ENCODE assay signal across 9 cellular contexts in the genomic region with DNA sequence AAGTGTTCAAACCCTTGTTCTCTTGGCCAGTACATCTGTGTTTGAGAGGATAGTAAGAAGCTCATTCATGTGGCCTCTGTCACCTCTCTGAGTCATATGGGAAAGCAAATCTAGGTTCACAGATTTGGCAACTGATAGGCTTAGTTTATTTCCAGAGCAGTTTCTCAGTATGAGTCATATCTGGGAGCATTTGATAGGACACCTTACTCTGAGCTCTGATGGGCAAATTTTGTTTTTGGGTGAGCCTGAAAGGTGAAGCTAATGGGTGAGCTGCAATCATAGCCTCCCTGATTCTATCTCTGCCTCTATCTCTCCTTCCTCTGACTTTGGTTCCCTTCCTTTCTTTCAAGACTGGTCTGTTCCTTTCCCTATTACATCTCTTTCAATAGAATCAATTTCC.
A peak's percentile ranks its signal among the peaks of the same experiment; 100 is the strongest.
DNase-seq lines count a peak whose midpoint lies in the region; ATAC-seq and TF ChIP-seq lines count a peak whose summit lies in the region.
"Had no signal": no experiment of that assay in that cellular context is flagged by ENCODE, and none has a peak within 500 bp of the region (broad histone marks: within the 10 kb centered on the region; RNA-seq: fewer than 3 reads in every experiment).

No MANE protein-coding gene starts in this region.

- H3K27me3 ChIP-seq in ovary (no peaks in the 10 kb centered on the region), right cardiac atrium (ENCODE audit: control insufficient read depth, insufficient read depth) (no peaks in the 10 kb centered on the region)
- H3K27me3 ChIP-seq: BLaER1 had no signal

- DNase-seq in activated T-cell treated with anti-CD3 and anti-CD28 coated beads, Interleukin-2, amount 50 U/mL, for 4 hours: no peak
- DNase-seq in activated T-cell treated with anti-CD3 and anti-CD28 coated beads for 4 hours: no peak
- DNase-seq in T1000 (lab: John Stamatoyannopoulos, UW): peak; percentile 28
- no peak for DNase-seq in ovary
- no peak for DNase-seq in HK-2 (ENCODE audit: unreplicated experiment)
- DNase-seq in right cardiac atrium: no peak

- intact Hi-C loops in ovary (cut with DNase I) (loop anchor here in 1 of 4 donors (5.0 kb wide), 1 partner anchor 976 kb away; no protein-coding TSS in a partner anchor), right cardiac atrium (cut with DNase I) (no loop called here)

- no peaks in the 10 kb centered on the region for H3K9me3 ChIP-seq in mesodermal cell (ENCODE audit: control insufficient read depth, low read length)
- no peaks in the 10 kb centered on the region for H3K9me3 ChIP-seq in ovary
- H3K9me3 ChIP-seq in right cardiac atrium (ENCODE audit: control insufficient read depth, low read length): peaks cover 2% of the 10 kb centered on the region

- no peak for TF ChIP-seq CTCF in ovary (IDR thresholded peaks at IDR 0.05)

- peaks cover 9% of the 10 kb centered on the region for H3K9me3 Mint-ChIP-seq in activated T-cell treated with anti-CD3 and anti-CD28 coated beads, Interleukin-2, amount 50 U/mL, for 4 hours

- H3K4me1 Mint-ChIP-seq in activated T-cell treated with anti-CD3 and anti-CD28 coated beads, Interleukin-2, amount 50 U/mL, for 4 hours (ENCODE audit: low read depth): peaks cover 10% of the 10 kb centered on the region

- H3K27me3 Mint-ChIP-seq in activated T-cell treated with anti-CD3 and anti-CD28 coated beads, Interleukin-2, amount 50 U/mL, for 4 hours (ENCODE audit: low read depth): no peaks in the 10 kb centered on the region

- H3K4me3 ChIP-seq in mesodermal cell (ENCODE audit: extremely low read depth, insufficient read depth, low read length, poor library complexity, severe bottlenecking): no peak overlapping the region
- H3K4me3 ChIP-seq in ovary: no peak overlapping the region
- H3K4me3 ChIP-seq in right cardiac atrium (ENCODE audit: low read length): no peak overlapping the region
- H3K4me3 ChIP-seq: BLaER1 had no signal

- H3K4me3 Mint-ChIP-seq in activated T-cell treated with anti-CD3 and anti-CD28 coated beads, Interleukin-2, amount 50 U/mL, for 4 hours: no peak overlapping the region

- ATAC-seq in activated T-cell treated with anti-CD3 and anti-CD28 coated beads, Interleukin-2, amount 50 U/mL, for 4 hours: peak; percentile 90 to 95
- ATAC-seq in HG02938 (IDR thresholded peaks at IDR 0.05; ENCODE audit: unreplicated experiment) (peak; percentile 95), right cardiac atrium (no peak)

- H3K27ac ChIP-seq in mesodermal cell (ENCODE audit: low read depth, low read length, severe bottlenecking) (peak overlapping the region; percentile 37), ovary (no peak overlapping the region), right cardiac atrium (ENCODE audit: low read length) (no peak overlapping the region)
- H3K27ac ChIP-seq: BLaER1 had no signal

- no peaks in the 10 kb centered on the region for H3K36me3 Mint-ChIP-seq in activated T-cell treated with anti-CD3 and anti-CD28 coated beads, Interleukin-2, amount 50 U/mL, for 4 hours (ENCODE audit: insufficient read depth)

- TF ChIP-seq EP300 in ovary (IDR thresholded peaks at IDR 0.05): no peak

- no peak for TF ChIP-seq POLR2A in ovary (IDR thresholded peaks at IDR 0.05)

- no peaks in the 10 kb centered on the region for H3K36me3 ChIP-seq in mesodermal cell (ENCODE audit: control insufficient read depth, insufficient read depth, low read length)
- no peaks in the 10 kb centered on the region for H3K36me3 ChIP-seq in ovary
- H3K36me3 ChIP-seq: BLaER1 had no signal

- H3K4me1 ChIP-seq in mesodermal cell (ENCODE audit: control insufficient read depth, insufficient read depth, low read length, poor library complexity, severe bottlenecking) (peaks cover 6% of the 10 kb centered on the region), ovary (ENCODE audit: insufficient read depth) (no peaks in the 10 kb centered on the region), right cardiac atrium (ENCODE audit: control insufficient read depth, insufficient read depth, low read length) (no peaks in the 10 kb centered on the region)
- H3K4me1 ChIP-seq: BLaER1 had no signal

Comparison
In these comparisons a context has a peak if more than half of its experiments do, and no peak if none do; other contexts are left out.
1. ATAC-seq: peak in activated T-cell treated with anti-CD3 and anti-CD28 coated beads, Interleukin-2, amount 50 U/mL, for 4 hours (2 of 2) and HG02938 (single experiment); none in right cardiac atrium (0 of 2).